Comparison of ENCODE assay signal across 16 cellular contexts in genomic region chr2:54531558-54531957, GRCh38.
A peak's percentile ranks its signal among the peaks of the same experiment; 100 is the strongest.
DNase-seq lines count a peak whose midpoint lies in the region; ATAC-seq, FAIRE-seq and TF ChIP-seq lines count a peak whose summit lies in the region.
"Had no signal": no experiment of that assay in that cellular context is flagged by ENCODE, and none has a peak within 500 bp of the region (broad histone marks: within the 10 kb centered on the region; RNA-seq: fewer than 3 reads in every experiment).

No MANE protein-coding gene starts in this region.

- H2AFZ ChIP-seq in PC-9, result peak overlapping the region; percentile 31

- no peak for TF ChIP-seq CTCF in Caco-2 (IDR thresholded peaks at IDR 0.05; ENCODE audit: insufficient read depth in 1 of 2, low read depth in 1 of 2, low read length in 1 of 2, severe bottlenecking in 1 of 2, unreplicated experiment in 1 of 2)
- no peak for TF ChIP-seq CTCF in PC-9 (conservative IDR thresholded peaks at IDR 0.05)
- no peak for TF ChIP-seq CTCF in epithelial cell of esophagus (IDR thresholded peaks at IDR 0.05; ENCODE audit: insufficient read depth, low read depth, low read length, missing control alignments)
- no peak for TF ChIP-seq CTCF in mesothelial cell of epicardium (IDR thresholded peaks at IDR 0.05; ENCODE audit: unreplicated experiment)
- TF ChIP-seq CTCF in coronary artery (IDR thresholded peaks at IDR 0.05), result no peak
- no peak for TF ChIP-seq CTCF in D721Med (IDR thresholded peaks at IDR 0.05; ENCODE audit: insufficient read depth, missing control alignments)

- CTCF ChIA-PET in Caco-2 (lab: Charles Lee) (interaction anchor here (0.6 kb wide), 1 partner anchor 18 kb away, joined by 3 read pairs; no protein-coding TSS in a partner anchor), PC-9 (lab: Charles Lee) (interaction anchor here (0.6 kb wide), 1 partner anchor 9 kb away, joined by 4 read pairs; no protein-coding TSS in a partner anchor)

- no peaks in the 10 kb centered on the region for H3K27me3 Mint-ChIP-seq in Caco-2 (ENCODE audit: insufficient read depth, unreplicated experiment)
- no peaks in the 10 kb centered on the region for H3K27me3 Mint-ChIP-seq in mesothelial cell of epicardium (ENCODE audit: low read depth)
- H3K27me3 Mint-ChIP-seq: activated T-helper 17 cell treated with anti-CD3 and anti-CD28 coated beads, Interleukin-2, amount 50 U/mL, for 72 hours had no signal

- ATAC-seq in HG02852 (IDR thresholded peaks at IDR 0.05; ENCODE audit: unreplicated experiment), result no peak
- no peak for ATAC-seq in HG02571 (IDR thresholded peaks at IDR 0.05; ENCODE audit: unreplicated experiment)
- ATAC-seq: activated T-helper 17 cell treated with anti-CD3 and anti-CD28 coated beads, Interleukin-2, amount 50 U/mL, for 72 hours; T-helper 17 cell had no signal

- no peak for FAIRE-seq in D721Med (lab: Jason Lieb, UNC)
- FAIRE-seq: urothelium cell line had no signal

- POLR2A ChIA-PET in Caco-2 (lab: Charles Lee) (interaction anchor here (0.7 to 1.5 kb wide), 3 partner anchors 20 to 85 kb away, joined by 3 to 4 read pairs (median 3); no protein-coding TSS in a partner anchor), PC-9 (lab: Charles Lee; ENCODE audit: unreplicated experiment) (interaction anchor here (0.5 to 1.1 kb wide), 7 partner anchors 19 to 645 kb away, joined by 4 to 15 read pairs (median 7); no protein-coding TSS in a partner anchor)

- no peaks in the 10 kb centered on the region for H3K79me2 ChIP-seq in PC-9 (ENCODE audit: low read depth)

- no peaks in the 10 kb centered on the region for H3K9me2 ChIP-seq in PC-9 (ENCODE audit: insufficient read depth)

- H3K36me3 Mint-ChIP-seq in Caco-2 (ENCODE audit: insufficient read depth, unreplicated experiment) (peaks cover 48% of the 10 kb centered on the region), mesothelial cell of epicardium (peaks cover 36% of the 10 kb centered on the region)

- peaks cover 60% of the 10 kb centered on the region for H3K4me1 Mint-ChIP-seq in Caco-2 (ENCODE audit: low read depth, unreplicated experiment)
- peaks cover 48% of the 10 kb centered on the region for H3K4me1 Mint-ChIP-seq in mesothelial cell of epicardium
- H3K4me1 Mint-ChIP-seq: nephron progenitor cell had no signal

- intact Hi-C loops in Caco-2 (cut with micrococcal nuclease; ENCODE audit: unreplicated experiment), result no loop called here
- intact Hi-C loops in PC-9 (cut with micrococcal nuclease; ENCODE audit: unreplicated experiment), result loop anchor here (1.0 kb wide), 1 partner anchor 40 kb away; no protein-coding TSS in a partner anchor

- DNase-seq in Caco-2 (no peak), PC-9 (peak; percentile 56 to 88), epithelial cell of esophagus (ENCODE audit: low read depth) (peak; percentile 97), mesothelial cell of epicardium (ENCODE audit: low spot score in 2 of 2, unreplicated experiment in 2 of 2) (no peak), coronary artery (ENCODE audit: low spot score) (no peak), D721Med (ENCODE audit: insufficient read length, low spot score) (no peak)
- DNase-seq: DMS53; NCI-H2171 treated with DMSO at 0.1 percent for 48 hours; nephron progenitor cell; stimulated activated CD4-positive, alpha-beta T cell treated with anti-CD3 and anti-CD28 coated beads, Interleukin-12 subunit alpha, Interleukin-12 subunit beta, amount 100 ng/mL, for 4 hours; T-helper 17 cell had no signal

- peak overlapping the region; percentile 87 for H3K27ac ChIP-seq in PC-9
- H3K27ac ChIP-seq in coronary artery, result no peak overlapping the region
- H3K27ac ChIP-seq: cardiac muscle cell had no signal

- peaks cover 24% of the 10 kb centered on the region for H3F3A ChIP-seq in PC-9 (ENCODE audit: insufficient read depth, low read depth)

- H3K4me3 Mint-ChIP-seq in Caco-2 (ENCODE audit: unreplicated experiment) (no peak overlapping the region), mesothelial cell of epicardium (no peak overlapping the region)
- H3K4me3 Mint-ChIP-seq: activated T-helper 17 cell treated with anti-CD3 and anti-CD28 coated beads, Interleukin-2, amount 50 U/mL, for 72 hours; nephron progenitor cell; T-helper 17 cell had no signal

- BruUV-seq in Caco-2 (replicated peaks; lab: Mats Ljungman, UMichigan) (no TSS peak), PC-9 (replicated peaks; lab: Mats Ljungman, UMichigan) (no TSS peak)

- peaks cover 39% of the 10 kb centered on the region for H3K4me1 ChIP-seq in Caco-2
- peaks cover 41% of the 10 kb centered on the region for H3K4me1 ChIP-seq in PC-9 (replicated peaks; ENCODE audit: insufficient read depth)

- H3K9me3 ChIP-seq in Caco-2 (no peaks in the 10 kb centered on the region), PC-9 (ENCODE audit: insufficient read depth, low read depth) (no peaks in the 10 kb centered on the region)

- H3K36me3 ChIP-seq in Caco-2 (ENCODE audit: control insufficient read depth, insufficient read depth, low read length) (no peaks in the 10 kb centered on the region), PC-9 (ENCODE audit: low read depth) (no peaks in the 10 kb centered on the region)

- H3K27ac Mint-ChIP-seq in Caco-2 (ENCODE audit: unreplicated experiment) (peak overlapping the region; percentile 99), mesothelial cell of epicardium (peak overlapping the region; percentile 77)
- H3K27ac Mint-ChIP-seq: activated T-helper 17 cell treated with anti-CD3 and anti-CD28 coated beads, Interleukin-2, amount 50 U/mL, for 72 hours; nephron progenitor cell; T-helper 17 cell had no signal

- no peaks in the 10 kb centered on the region for H4K20me1 ChIP-seq in PC-9 (ENCODE audit: insufficient read depth)

- peak overlapping the region; percentile 65 for H3K4me2 ChIP-seq in PC-9

- no peaks in the 10 kb centered on the region for H3K9me3 Mint-ChIP-seq in Caco-2 (ENCODE audit: unreplicated experiment)
- peaks cover 4% of the 10 kb centered on the region for H3K9me3 Mint-ChIP-seq in mesothelial cell of epicardium
- H3K9me3 Mint-ChIP-seq: activated T-helper 17 cell treated with anti-CD3 and anti-CD28 coated beads, Interleukin-2, amount 50 U/mL, for 72 hours; nephron progenitor cell had no signal

- H3K4me3 ChIP-seq in Caco-2 (ENCODE audit: low read depth, low read length), result no peak overlapping the region
- no peak overlapping the region; the same call in 1 of the 2 replicates for H3K4me3 ChIP-seq in PC-9
- no peak overlapping the region for H3K4me3 ChIP-seq in epithelial cell of esophagus (ENCODE audit: low read length)
- no peak overlapping the region for H3K4me3 ChIP-seq in coronary artery
- H3K4me3 ChIP-seq: cardiac muscle cell had no signal

- H3K27me3 ChIP-seq in Caco-2 (replicated peaks; ENCODE audit: control insufficient read depth, insufficient read depth, low read length), result no peaks in the 10 kb centered on the region
- H3K27me3 ChIP-seq in PC-9 (ENCODE audit: insufficient read depth, low read depth), result no peaks in the 10 kb centered on the region
- H3K27me3 ChIP-seq: cardiac muscle cell had no signal

Comparison
In these comparisons a context has a peak if more than half of its experiments do, and no peak if none do; other contexts are left out.
1. DNase-seq: peak in PC-9 (2 of 2) and epithelial cell of esophagus (single experiment); none in Caco-2 (0 of 2), mesothelial cell of epicardium (0 of 2), coronary artery (single experiment) and D721Med (single experiment).